ENCODE assay signal across 5 cellular contexts in the genomic region with DNA sequence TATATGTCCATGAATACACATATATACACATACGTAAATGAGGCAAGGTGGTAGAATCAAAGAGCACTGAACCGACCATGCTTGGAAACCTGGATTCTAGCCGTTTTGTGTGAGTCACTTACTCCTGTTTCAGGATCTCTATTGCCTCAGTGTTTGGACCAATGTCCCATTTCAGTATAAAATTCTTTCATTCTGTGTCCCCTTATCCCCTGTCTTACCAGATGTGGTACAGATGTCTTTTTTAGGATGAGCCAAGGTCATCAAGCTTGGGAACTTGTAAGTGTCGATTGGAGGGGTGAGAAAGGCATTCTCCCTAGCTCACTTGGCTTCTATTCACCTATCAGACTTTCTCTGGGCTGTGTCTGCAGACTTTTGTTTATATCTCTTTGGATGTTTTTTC.
"Had no signal": no experiment of that assay in that cellular context is flagged by ENCODE, and none has a peak within 500 bp of the region (broad histone marks: within the 10 kb centered on the region; RNA-seq: fewer than 3 reads in every experiment).

No MANE protein-coding gene starts in this region.

- DNase-seq: H9, HCEC 1CT, IMR-90 had no signal

- ATAC-seq: GM23338, K562 had no signal

- H3K4me3 ChIP-seq: GM23338, K562 had no signal
